Comparison of ENCODE assay signal across 8 cellular contexts in genomic region chr1:46342084-46342656, GRCh38. TPM values are rescaled to one million over a fixed set of nuclear protein-coding genes. Genes with fewer than 3 reads are reported as not detected.
DNase-seq lines count a peak whose midpoint lies in the region; ATAC-seq and TF ChIP-seq lines count a peak whose summit lies in the region.

No MANE protein-coding gene starts in this region.

- no peaks in the 10 kb centered on the region for H3K27me3 Mint-ChIP-seq in CD4-positive, alpha-beta memory T cell
- H3K27me3 Mint-ChIP-seq in activated CD4-positive, alpha-beta memory T cell treated with anti-CD3 and anti-CD28 coated beads, Interleukin-2, amount 10 ng/mL, durations not matched to agents 7 days and 5 days, result no peaks in the 10 kb centered on the region

- H3K4me3 ChIP-seq in CD4-positive, alpha-beta memory T cell (ENCODE audit: low read length in 2 of 2), result no peak overlapping the region
- H3K4me3 ChIP-seq in HEK293 (ENCODE audit: low read depth, low read length), result no peak overlapping the region

- peaks cover 30 to 43% of the 10 kb centered on the region in 2 donors for H3K36me3 Mint-ChIP-seq in CD4-positive, alpha-beta memory T cell
- peaks cover 32% of the 10 kb centered on the region for H3K36me3 Mint-ChIP-seq in activated CD4-positive, alpha-beta memory T cell treated with anti-CD3 and anti-CD28 coated beads, Interleukin-2, amount 10 ng/mL, durations not matched to agents 7 days and 5 days (ENCODE audit: low read depth)

- DNase-seq in CD4-positive, alpha-beta memory T cell, result peak in 1 of 5 donors; percentile 42
- DNase-seq in activated CD4-positive, alpha-beta memory T cell treated with anti-CD3 and anti-CD28 coated beads, Interleukin-2, amount 10 ng/mL, durations not matched to agents 7 days and 5 days, result peak; percentile 28
- DNase-seq in iris pigment epithelial cell (ENCODE audit: low read depth) (peak; percentile 65), GDM1 (lab: John Stamatoyannopoulos, UW) (no peak)
- DNase-seq in effector CD4-positive, alpha-beta T cell, result no peak

- peak overlapping the region; percentile 97 for H3K27ac ChIP-seq in CD4-positive, alpha-beta memory T cell (ENCODE audit: low read depth, low read length)
- no peak overlapping the region for H3K27ac ChIP-seq in HEK293 (ENCODE audit: extremely low read depth, low read depth, low read length)

- no peaks in the 10 kb centered on the region for H3K9me3 ChIP-seq in CD4-positive, alpha-beta memory T cell (ENCODE audit: control insufficient read depth in 1 of 2, low read length in 2 of 2)
- H3K9me3 ChIP-seq in HEK293 (ENCODE audit: control insufficient read depth, insufficient read depth, low read depth, low read length), result no peaks in the 10 kb centered on the region

- POLR2A ChIA-PET in CD4-positive, alpha-beta memory T cell (lab: Charles Lee; ENCODE audit: partially characterized antibody), result interaction anchor here (0.9 kb wide), 1 partner anchor 39 kb away, joined by 5 read pairs; the partner anchor contains the start of genes LRRC41 and UQCRH
- POLR2A ChIA-PET in HEK293 (lab: Yijun Ruan, JAX), result no interaction called here
- POLR2A ChIA-PET in activated CD4-positive, alpha-beta memory T cell treated with anti-CD3 and anti-CD28 coated beads, Interleukin-2, amount 10 ng/mL, durations not matched to agents 7 days and 5 days (lab: Charles Lee), result interaction anchor here (0.7 to 3.9 kb wide), 2 partner anchors 23 to 38 kb away, joined by 3 to 41 read pairs; partner anchors contain the start of genes LRRC41 and UQCRH

- H3K4me1 Mint-ChIP-seq in CD4-positive, alpha-beta memory T cell, result peaks cover 25 to 50% (median 36%) of the 10 kb centered on the region in 4 donors
- H3K4me1 Mint-ChIP-seq in activated CD4-positive, alpha-beta memory T cell treated with anti-CD3 and anti-CD28 coated beads, Interleukin-2, amount 10 ng/mL, durations not matched to agents 7 days and 5 days, result peaks cover 44% of the 10 kb centered on the region

- peak overlapping the region; percentile 95 to 100 (median 100) for H3K27ac Mint-ChIP-seq in CD4-positive, alpha-beta memory T cell
- peak overlapping the region; percentile 95 for H3K27ac Mint-ChIP-seq in activated CD4-positive, alpha-beta memory T cell treated with anti-CD3 and anti-CD28 coated beads, Interleukin-2, amount 10 ng/mL, durations not matched to agents 7 days and 5 days

- intact Hi-C loops in CD4-positive, alpha-beta memory T cell (cut with micrococcal nuclease), result no loop called here

- CTCF ChIA-PET in CD4-positive, alpha-beta memory T cell (lab: Charles Lee; ENCODE audit: partially characterized antibody), result interaction anchor here (3.3 kb wide), 1 partner anchor 39 kb away, joined by 20 read pairs; the partner anchor contains the start of genes LRRC41 and UQCRH
- CTCF ChIA-PET in HEK293 (lab: Yijun Ruan, JAX), result interaction anchor here (0.6 to 2.6 kb wide), 5 partner anchors 9 to 60 kb away, joined by 3 to 14 read pairs (median 4); partner anchors contain the start of genes LRRC41 and UQCRH
- CTCF ChIA-PET in activated CD4-positive, alpha-beta memory T cell treated with anti-CD3 and anti-CD28 coated beads, Interleukin-2, amount 10 ng/mL, durations not matched to agents 7 days and 5 days (lab: Charles Lee), result interaction anchor here (0.7 to 1.7 kb wide), 4 partner anchors 8 to 97 kb away, joined by 3 to 6 read pairs (median 4); no protein-coding TSS in a partner anchor

- H3K36me3 ChIP-seq in CD4-positive, alpha-beta memory T cell (ENCODE audit: insufficient read depth, low read length), result peaks cover 7% of the 10 kb centered on the region
- peaks cover 1 to 49% of the 10 kb centered on the region in 2 experiments; a peak in 2 of 3 replicates for H3K36me3 ChIP-seq in HEK293 (ENCODE audit: control insufficient read depth in 2 of 2, insufficient read depth in 1 of 2, low read length in 2 of 2)

- H3K9me3 Mint-ChIP-seq in CD4-positive, alpha-beta memory T cell, result no peaks in the 10 kb centered on the region
- no peaks in the 10 kb centered on the region for H3K9me3 Mint-ChIP-seq in activated CD4-positive, alpha-beta memory T cell treated with anti-CD3 and anti-CD28 coated beads, Interleukin-2, amount 10 ng/mL, durations not matched to agents 7 days and 5 days

- ATAC-seq in HG02571 (IDR thresholded peaks at IDR 0.05; ENCODE audit: unreplicated experiment), result no peak
- ATAC-seq in HG03442 (IDR thresholded peaks at IDR 0.05; ENCODE audit: unreplicated experiment), result no peak

- TF ChIP-seq CTCF in HEK293 (tag by site-specific recombination; IDR thresholded peaks at IDR 0.05), result peak; percentile 52; the same call in 1 of the 2 replicates

- peaks cover 22% of the 10 kb centered on the region for H3K4me1 ChIP-seq in CD4-positive, alpha-beta memory T cell (ENCODE audit: insufficient read depth, low read length)
- no peaks in the 10 kb centered on the region; the same call in none of the 2 replicates for H3K4me1 ChIP-seq in HEK293 (ENCODE audit: control insufficient read depth, insufficient read depth, low read length)

- no peaks in the 10 kb centered on the region for H3K27me3 ChIP-seq in CD4-positive, alpha-beta memory T cell (ENCODE audit: insufficient read depth, low read length)

- peak overlapping the region in 7 of 8 donors; percentile 75 to 100 (median 100) for H3K4me3 Mint-ChIP-seq in CD4-positive, alpha-beta memory T cell
- H3K4me3 Mint-ChIP-seq in activated CD4-positive, alpha-beta memory T cell treated with anti-CD3 and anti-CD28 coated beads, Interleukin-2, amount 10 ng/mL, durations not matched to agents 7 days and 5 days, result peak overlapping the region; percentile 98

TF ChIP-seq in HEK293, 187 proteins besides CTCF, POLR2A, EP300 and RAD21:
- TF ChIP-seq PRDM1 (tag by site-specific recombination; IDR thresholded peaks at IDR 0.05) (peak; percentile 59; the same call in 1 of the 2 replicates), ZNF214 (tag by site-specific recombination; IDR thresholded peaks at IDR 0.05; ENCODE audit: borderline replicate concordance) (no peak)

RNA-seq across cellular contexts. Expression of gene NSUN4, which starts 1.6 kb away (rescaled TPM):
- total RNA-seq in CD4-positive, alpha-beta memory T cell, result 10 to 100 TPM; 26.4 to 26.9 TPM
- polyA plus RNA-seq in CD4-positive, alpha-beta memory T cell, result 10 to 100 TPM in 1 of 2 donors, 1 to 10 TPM in 1; 7.7 to 18.7 TPM
- 10 to 100 TPM; 21.0 to 21.4 TPM for total RNA-seq in activated CD4-positive, alpha-beta memory T cell treated with anti-CD3 and anti-CD28 coated beads, Interleukin-2, amount 10 ng/mL, durations not matched to agents 7 days and 5 days

RNA-seq across cellular contexts. Expression of gene UQCRH, which starts 38.7 kb away (rescaled TPM):
- 100 to 1,000 TPM; 123 to 128 TPM for total RNA-seq in CD4-positive, alpha-beta memory T cell
- 100 to 1,000 TPM; 251 to 272 TPM for polyA plus RNA-seq in CD4-positive, alpha-beta memory T cell
- total RNA-seq in activated CD4-positive, alpha-beta memory T cell treated with anti-CD3 and anti-CD28 coated beads, Interleukin-2, amount 10 ng/mL, durations not matched to agents 7 days and 5 days, result 100 to 1,000 TPM; 266 to 274 TPM

RNA-seq across cellular contexts. Expression of gene LRRC41, which starts 38.8 kb away (rescaled TPM):
- total RNA-seq in CD4-positive, alpha-beta memory T cell, result 10 to 100 TPM; 31.8 to 32.0 TPM
- 10 to 100 TPM; 47.8 to 66.1 TPM for polyA plus RNA-seq in CD4-positive, alpha-beta memory T cell
- 10 to 100 TPM; 40.3 to 41.7 TPM for total RNA-seq in activated CD4-positive, alpha-beta memory T cell treated with anti-CD3 and anti-CD28 coated beads, Interleukin-2, amount 10 ng/mL, durations not matched to agents 7 days and 5 days

RNA-seq across cellular contexts. Expression of gene FAAH, which starts 51.9 kb away (rescaled TPM):
- 10 to 100 TPM in 1 of 2 experiments, 1 to 10 TPM in 1; 7.7 to 10.7 TPM for total RNA-seq in CD4-positive, alpha-beta memory T cell
- 1 to 10 TPM; 2.0 to 4.2 TPM for polyA plus RNA-seq in CD4-positive, alpha-beta memory T cell
- 1 to 10 TPM; 4.0 to 4.3 TPM for total RNA-seq in activated CD4-positive, alpha-beta memory T cell treated with anti-CD3 and anti-CD28 coated beads, Interleukin-2, amount 10 ng/mL, durations not matched to agents 7 days and 5 days

Comparison
In these comparisons a context has a peak if more than half of its experiments do, and no peak if none do; other contexts are left out.
1. DNase-seq: peak in activated CD4-positive, alpha-beta memory T cell treated with anti-CD3 and anti-CD28 coated beads, Interleukin-2, amount 10 ng/mL, durations not matched to agents 7 days and 5 days (single experiment) and iris pigment epithelial cell (single experiment); none in effector CD4-positive, alpha-beta T cell (single experiment) and GDM1 (single experiment).